In the genomic region with DNA sequence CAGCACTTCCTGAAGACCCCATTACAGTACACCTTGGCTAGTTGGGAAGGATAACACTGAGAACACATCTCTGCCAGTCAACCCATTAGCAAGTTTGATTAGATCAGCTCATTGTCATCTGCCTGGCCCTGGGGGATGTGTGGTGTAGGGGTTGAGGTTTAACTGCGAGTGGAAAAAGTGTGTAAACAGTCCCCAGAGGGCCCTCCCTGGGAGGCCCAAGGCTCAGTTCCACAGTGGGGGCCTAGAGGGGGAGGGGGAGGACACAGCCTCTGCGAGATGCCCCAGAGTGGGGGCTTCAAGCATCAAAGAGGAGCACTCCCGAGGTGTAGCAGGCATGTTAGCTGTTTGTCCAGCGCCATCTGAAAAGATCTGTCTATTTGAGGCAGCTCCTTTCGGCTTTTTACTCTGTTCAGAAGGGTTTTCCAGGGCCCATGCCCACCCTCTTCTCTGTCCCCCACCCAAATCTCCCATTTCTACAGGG, we compare ENCODE assay signal across 8 cellular contexts. TPM values are rescaled to one million over a fixed set of nuclear protein-coding genes. Genes with fewer than 3 reads are reported as not detected.
DNase-seq lines count a peak whose midpoint lies in the region; ATAC-seq, FAIRE-seq and TF ChIP-seq lines count a peak whose summit lies in the region.

No MANE protein-coding gene starts in this region.

- ATAC-seq in HG03520 (IDR thresholded peaks at IDR 0.05; ENCODE audit: unreplicated experiment) (peak; percentile 46), HG02938 (IDR thresholded peaks at IDR 0.05; ENCODE audit: unreplicated experiment) (no peak)

- peak overlapping the region; percentile 77 for H3K9ac ChIP-seq in mucosa of stomach (ENCODE audit: low read length)

- DNase-seq in GM12891 (ENCODE audit: insufficient read length, low spot score), result no peak
- DNase-seq in activated T-cell treated with anti-CD3 and anti-CD28 coated beads for 4 hours, result peak; percentile 47
- DNase-seq in NCI-H446 (lab: John Stamatoyannopoulos, UW), result no peak
- no peak for DNase-seq in DMS153 (lab: John Stamatoyannopoulos, UW)
- DNase-seq in AG08395 (ENCODE audit: low spot score), result no peak

- H3K9me3 ChIP-seq in mucosa of stomach (ENCODE audit: control insufficient read depth, low read length), result no peaks in the 10 kb centered on the region

- no peaks in the 10 kb centered on the region for H3K27me3 ChIP-seq in mucosa of stomach (ENCODE audit: control insufficient read depth, insufficient read depth, low read length)

- no peak; the same call in 1 of the 2 replicates for TF ChIP-seq POLR2A in GM12891 (IDR thresholded peaks at IDR 0.05; ENCODE audit: low read depth, low read length)

- no peaks in the 10 kb centered on the region for H3K36me3 ChIP-seq in mucosa of stomach (ENCODE audit: control insufficient read depth, insufficient read depth, low read length)

- FAIRE-seq in GM12891 (lab: Jason Lieb, UNC), result no peak

- peak overlapping the region; percentile 0 for H3K4me3 ChIP-seq in mucosa of stomach (ENCODE audit: low read length)

- H3K4me1 ChIP-seq in mucosa of stomach (ENCODE audit: control insufficient read depth, insufficient read depth, low read length), result peaks cover 49% of the 10 kb centered on the region

TF ChIP-seq in GM12891, 5 proteins besides CTCF, POLR2A, EP300 and RAD21:
- TF ChIP-seq POU2F2 (IDR thresholded peaks at IDR 0.05; ENCODE audit: low read depth, low read length) (no peak), SPI1 (IDR thresholded peaks at IDR 0.05; ENCODE audit: low read depth, low read length) (0 out of 2 replicates have a peak, but pooled peaks have one; percentile 17)

RNA-seq across cellular contexts. Expression of a gene that starts 0.3 kb away (rescaled TPM):
- 2.9 TPM for polyA plus RNA-seq in GM12891 (2012; ENCODE audit: low read depth, missing spikeins)

RNA-seq across cellular contexts. Expression of a gene that starts 11.8 kb away (rescaled TPM):
- polyA plus RNA-seq in GM12891 (2012; ENCODE audit: low read depth, missing spikeins), result 0.87 TPM

RNA-seq across cellular contexts. Expression of a gene that starts 27.5 kb away (rescaled TPM):
- 35.4 TPM for polyA plus RNA-seq in GM12891 (2012; ENCODE audit: low read depth, missing spikeins)

RNA-seq across cellular contexts. Expression of a gene that starts 28.2 kb away (rescaled TPM):
- polyA plus RNA-seq in GM12891 (2012; ENCODE audit: low read depth, missing spikeins), result 101 TPM

RNA-seq across cellular contexts. Expression of a gene that starts 53.8 kb away (rescaled TPM):
- 43.3 TPM for polyA plus RNA-seq in GM12891 (2012; ENCODE audit: low read depth, missing spikeins)
